Comparison of ENCODE assay signal across 9 cellular contexts in the genomic region with DNA sequence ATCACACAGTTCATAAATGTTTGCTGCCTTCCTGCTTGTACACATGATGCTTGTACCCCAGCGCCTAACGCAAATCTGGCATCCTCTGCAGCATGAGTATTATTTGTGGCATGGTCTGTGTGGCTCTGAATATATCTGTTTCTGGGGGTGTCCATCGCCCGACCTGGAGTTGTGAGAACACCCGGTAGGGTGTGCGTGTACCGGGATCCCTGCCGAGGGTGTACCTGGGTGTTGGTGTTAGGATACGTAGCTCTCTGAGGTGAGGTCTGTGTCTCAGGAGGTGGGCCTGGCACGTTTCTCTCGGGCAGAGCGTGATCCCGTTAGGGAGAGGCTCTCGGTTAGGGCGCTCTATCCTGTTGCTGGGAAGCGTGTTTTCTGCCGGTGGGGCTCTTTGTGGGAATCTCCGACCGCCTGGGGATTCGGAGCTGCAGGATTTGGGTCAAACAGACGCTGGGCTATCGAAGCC. TPM values are rescaled to one million over a fixed set of nuclear protein-coding genes. Genes with fewer than 3 reads are reported as not detected.
DNase-seq lines count a peak whose midpoint lies in the region; ATAC-seq and TF ChIP-seq lines count a peak whose summit lies in the region.
"Had no signal": no experiment of that assay in that cellular context is flagged by ENCODE, and none has a peak within 500 bp of the region (broad histone marks: within the 10 kb centered on the region; RNA-seq: fewer than 3 reads in every experiment).

No MANE protein-coding gene starts in this region.

- peak overlapping the region; percentile 60 for H3K9ac ChIP-seq in SU-DHL-6 (ENCODE audit: low read length)
- H3K9ac ChIP-seq in rectal smooth muscle tissue (ENCODE audit: low read length), result peak overlapping the region; percentile 42

- H3K4me1 ChIP-seq in gastroesophageal sphincter, result peaks cover 0 to 25% (median 0%) of the 10 kb centered on the region in 3 donors
- H3K4me1 ChIP-seq in rectal smooth muscle tissue (ENCODE audit: control insufficient read depth, insufficient read depth, low read length), result peaks cover 6% of the 10 kb centered on the region

- TF ChIP-seq CTCF in SU-DHL-6 (IDR thresholded peaks at IDR 0.05; ENCODE audit: insufficient read depth, low read length, poor library complexity, severe bottlenecking), result no peak
- no peak for TF ChIP-seq CTCF in gastroesophageal sphincter (IDR thresholded peaks at IDR 0.05)

- peak overlapping the region; percentile 74 for H3K4me2 ChIP-seq in SU-DHL-6 (ENCODE audit: low read depth, low read length, poor library complexity, severe bottlenecking)

- H3K36me3 ChIP-seq in SU-DHL-6 (ENCODE audit: low read length), result no peaks in the 10 kb centered on the region
- H3K36me3 ChIP-seq in gastroesophageal sphincter, result no peaks in the 10 kb centered on the region
- no peaks in the 10 kb centered on the region for H3K36me3 ChIP-seq in rectal smooth muscle tissue (ENCODE audit: control insufficient read depth, insufficient read depth, low read length)

- H3F3A ChIP-seq in SU-DHL-6 (ENCODE audit: insufficient read depth), result peaks cover 18% of the 10 kb centered on the region

- H3K27me3 ChIP-seq in SU-DHL-6 (ENCODE audit: low read length), result no peaks in the 10 kb centered on the region
- H3K27me3 ChIP-seq in gastroesophageal sphincter, result no peaks in the 10 kb centered on the region
- H3K27me3 ChIP-seq in rectal smooth muscle tissue (ENCODE audit: control insufficient read depth, insufficient read depth, low read length), result no peaks in the 10 kb centered on the region

- H3K9me3 ChIP-seq in SU-DHL-6 (ENCODE audit: insufficient read depth, low read length), result no peaks in the 10 kb centered on the region
- no peaks in the 10 kb centered on the region for H3K9me3 ChIP-seq in gastroesophageal sphincter

- no peak for TF ChIP-seq POLR2A in gastroesophageal sphincter (IDR thresholded peaks at IDR 0.05)

- TF ChIP-seq EP300 in gastroesophageal sphincter (IDR thresholded peaks at IDR 0.05), result no peak

- DNase-seq in NCI-H2081 (lab: John Stamatoyannopoulos, UW), result peak; percentile 73 to 82
- DNase-seq in NCI-H2081 treated with DMSO at 0.1 percent for 48 hours (lab: John Stamatoyannopoulos, UW), result no peak
- no peak for DNase-seq in cerebellar nuclear complex (lab: John Stamatoyannopoulos, UW)

- no peak overlapping the region; the same call in 1 of the 2 replicates for H3K27ac ChIP-seq in SU-DHL-6 (ENCODE audit: low read depth, low read length)
- peak overlapping the region; percentile 19 to 94 (median 89) for H3K27ac ChIP-seq in gastroesophageal sphincter
- peak overlapping the region; percentile 89 for H3K27ac ChIP-seq in rectal smooth muscle tissue (ENCODE audit: low read depth, low read length)

- ATAC-seq in gastroesophageal sphincter, result peak; percentile 23
- no peak for ATAC-seq in HG02973 (IDR thresholded peaks at IDR 0.05; ENCODE audit: unreplicated experiment)
- ATAC-seq in HG03175 (IDR thresholded peaks at IDR 0.05; ENCODE audit: unreplicated experiment), result no peak

- peak overlapping the region; percentile 83 for H2AFZ ChIP-seq in SU-DHL-6 (ENCODE audit: low read depth, low read length, severe bottlenecking)

- no peaks in the 10 kb centered on the region for H3K9me2 ChIP-seq in SU-DHL-6 (replicated peaks; ENCODE audit: insufficient read depth, low read length)

- H3K4me3 ChIP-seq in SU-DHL-6 (ENCODE audit: insufficient read depth, low read length, poor library complexity, severe bottlenecking) (peak overlapping the region; percentile 56), gastroesophageal sphincter (peak overlapping the region; percentile 16 to 62), rectal smooth muscle tissue (ENCODE audit: low read length) (peak overlapping the region; percentile 76)

- H4K20me1 ChIP-seq in SU-DHL-6 (ENCODE audit: low read depth, low read length), result no peaks in the 10 kb centered on the region

- H3K79me2 ChIP-seq in SU-DHL-6 (ENCODE audit: insufficient read depth, low read length), result no peaks in the 10 kb centered on the region

- 29 to 41% methylated on average over 1 to 2 of the region's 22 CpGs for WGBS in gastroesophageal sphincter (ENCODE audit: low coverage in 1 of 2), 2 donors

RNA-seq across cellular contexts. Expression of a gene that starts 10.4 kb away (rescaled TPM):
- total RNA-seq in gastroesophageal sphincter, result under 1 TPM in 3 of 4 donors, not detected in 1; 0.42 to 0.69 (median 0.54) TPM

RNA-seq across cellular contexts. Expression of a gene that starts 10.8 kb away (rescaled TPM):
- total RNA-seq in gastroesophageal sphincter, result 1 to 10 TPM in 1 of 4 donors, under 1 TPM in 1, not detected in 2; 0.27 to 1.1 TPM
- total RNA-seq: T-helper 1 cell treated with Interleukin-12 subunit alpha and Interleukin-12 subunit beta and Interleukin-4 antibody, amounts not matched to agents 30 ng/mL and 1 ng/mL, for 36 hours had no signal

RNA-seq across cellular contexts. Expression of a gene that starts 19.4 kb away (rescaled TPM):
- 10 to 100 TPM; 26.3 to 65.0 (median 41.0) TPM for total RNA-seq in gastroesophageal sphincter

RNA-seq across cellular contexts. Expression of a gene that starts 41.2 kb away (rescaled TPM):
- 10 to 100 TPM; 31.4 to 41.1 (median 33.6) TPM for total RNA-seq in gastroesophageal sphincter

RNA-seq across cellular contexts. Expression of a gene that starts 41.3 kb away (rescaled TPM):
- 10 to 100 TPM; 13.1 to 40.0 (median 35.1) TPM for total RNA-seq in gastroesophageal sphincter

Comparison
In these comparisons a context has a peak if more than half of its experiments do, and no peak if none do; other contexts are left out.
1. DNase-seq: peak in NCI-H2081 (2 of 2); none in NCI-H2081 treated with DMSO at 0.1 percent for 48 hours (single experiment) and cerebellar nuclear complex (0 of 2).
2. Peak in every context shown above with its lines, with median percentiles within 50 percentile points of each other: H3K4me3 ChIP-seq.